ENCODE assay signal across 19 cellular contexts in the genomic region with DNA sequence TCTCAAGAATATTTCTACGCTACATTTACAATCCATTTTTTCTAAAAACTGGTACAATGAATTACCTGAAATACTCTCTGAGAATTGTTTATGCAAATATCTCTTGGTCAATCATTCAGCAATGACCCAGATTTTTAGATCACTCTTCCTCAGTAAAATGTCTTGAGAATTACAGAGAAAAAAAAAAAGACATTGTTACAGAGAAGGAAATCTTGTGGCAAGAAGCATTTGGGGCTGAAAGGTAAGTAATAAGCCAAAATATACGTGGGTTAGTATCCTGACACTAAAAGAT. TPM values are rescaled to one million over a fixed set of nuclear protein-coding genes. Genes with fewer than 3 reads are reported as not detected.
DNase-seq lines count a peak whose midpoint lies in the region; ATAC-seq, FAIRE-seq and TF ChIP-seq lines count a peak whose summit lies in the region.
"Had no signal": no experiment of that assay in that cellular context is flagged by ENCODE, and none has a peak within 500 bp of the region (broad histone marks: within the 10 kb centered on the region; RNA-seq: fewer than 3 reads in every experiment).

No MANE protein-coding gene starts in this region.

- ATAC-seq in GM18907 (IDR thresholded peaks at IDR 0.05; ENCODE audit: unreplicated experiment) (peak; percentile 45), HG03354 (IDR thresholded peaks at IDR 0.05; ENCODE audit: poor library complexity, severe bottlenecking, unreplicated experiment) (peak; percentile 67), HG03469 (IDR thresholded peaks at IDR 0.05; ENCODE audit: unreplicated experiment) (no peak), natural killer cell (no peak)
- ATAC-seq: A549 had no signal

- H3K27me3 Mint-ChIP-seq in natural killer cell (ENCODE audit: low read depth in 2 of 2), result no peaks in the 10 kb centered on the region
- H3K27me3 Mint-ChIP-seq: CD4-positive, alpha-beta T cell had no signal

- peak; percentile 41 for FAIRE-seq in D721Med (lab: Jason Lieb, UNC)
- FAIRE-seq: A549, G401.6, H1 had no signal

- H3K4me3 Mint-ChIP-seq in natural killer cell, result no peak overlapping the region
- H3K4me3 Mint-ChIP-seq: CD14-positive monocyte; CD4-positive, alpha-beta T cell; CD8-positive, alpha-beta memory T cell had no signal

- no peaks in the 10 kb centered on the region for H3K4me1 Mint-ChIP-seq in natural killer cell
- H3K4me1 Mint-ChIP-seq: CD8-positive, alpha-beta memory T cell had no signal

- no peak overlapping the region for H3K27ac Mint-ChIP-seq in natural killer cell
- H3K27ac Mint-ChIP-seq: CD14-positive monocyte; CD4-positive, alpha-beta T cell; CD8-positive, alpha-beta memory T cell had no signal

- intact Hi-C loops in natural killer cell (cut with micrococcal nuclease), result no loop called here

- TF ChIP-seq CTCF in D721Med (IDR thresholded peaks at IDR 0.05; ENCODE audit: insufficient read depth, missing control alignments) (no peak), natural killer cell (IDR thresholded peaks at IDR 0.05) (no peak)

- DNase-seq in D721Med (ENCODE audit: insufficient read length, low spot score) (no peak), NCI-H82 treated with DMSO at 0.1 percent for 48 hours (lab: John Stamatoyannopoulos, UW; ENCODE audit: unreplicated experiment) (no peak), natural killer cell (no peak)
- DNase-seq: 8988T; ACHN; AML-193; BE2C; CD4-positive, alpha-beta T cell; CD8-positive, alpha-beta memory T cell; DND-41; H7; HCEC 1CT had no signal

- no peaks in the 10 kb centered on the region for H3K36me3 Mint-ChIP-seq in natural killer cell
- H3K36me3 Mint-ChIP-seq: CD14-positive monocyte; CD8-positive, alpha-beta memory T cell had no signal

- no peaks in the 10 kb centered on the region for H3K9me3 Mint-ChIP-seq in natural killer cell
- H3K9me3 Mint-ChIP-seq: CD4-positive, alpha-beta T cell; CD8-positive, alpha-beta memory T cell had no signal

RNA-seq across cellular contexts. Expression of a gene that starts 19.6 kb away (rescaled TPM):
- 10 to 100 TPM; 80.0 to 91.6 (median 82.8) TPM for total RNA-seq in natural killer cell

Comparison
In these comparisons a context has a peak if more than half of its experiments do, and no peak if none do; other contexts are left out.
1. ATAC-seq: peak in GM18907 (single experiment) and HG03354 (single experiment); none in HG03469 (single experiment) and natural killer cell (0 of 3).